Comparison of ENCODE assay signal across 8 cellular contexts in the genomic region with DNA sequence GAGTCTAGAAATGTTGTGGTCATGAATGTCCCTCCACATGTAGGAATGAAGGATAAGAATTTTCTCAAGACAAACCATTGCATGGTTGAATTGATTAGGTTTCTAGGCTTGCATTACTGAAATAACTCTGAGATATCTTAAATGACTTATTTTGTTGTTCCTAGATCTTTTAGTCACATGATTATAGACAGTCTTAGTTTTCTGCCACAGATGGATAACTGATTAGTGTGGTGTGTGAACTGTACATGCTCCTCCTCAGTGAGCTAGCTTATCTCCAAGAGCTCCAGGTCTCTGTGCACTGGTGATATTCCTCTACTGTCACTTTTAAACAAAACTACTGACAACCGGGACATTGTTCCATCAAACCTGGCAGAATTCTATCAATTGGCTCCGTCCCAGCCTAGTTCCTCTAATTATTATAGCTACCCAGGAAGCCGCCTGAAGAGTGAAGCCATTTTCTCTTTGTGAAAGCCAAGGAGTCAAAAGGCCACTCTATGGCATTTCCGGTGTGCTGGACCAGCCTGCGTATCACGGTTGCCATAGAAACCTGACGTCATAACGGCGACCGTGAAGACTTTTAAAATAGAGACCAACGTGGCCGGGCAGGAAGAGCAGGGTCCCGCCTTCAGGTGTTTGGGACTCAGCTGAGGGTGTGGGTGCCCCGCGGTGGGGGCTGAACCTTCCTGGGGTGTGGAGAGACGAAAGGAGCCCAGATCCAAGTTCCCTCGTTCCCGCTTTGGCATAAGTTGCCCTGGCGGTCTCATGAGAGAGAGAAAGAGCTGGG. TPM values are rescaled to one million over a fixed set of nuclear protein-coding genes. Genes with fewer than 3 reads are reported as not detected.
DNase-seq lines count a peak whose midpoint lies in the region; ATAC-seq and TF ChIP-seq lines count a peak whose summit lies in the region.

No MANE protein-coding gene starts in this region.

- H3K9me3 ChIP-seq in AG04450 (ENCODE audit: control insufficient read depth, insufficient read depth, low read length) (no peaks in the 10 kb centered on the region), fibroblast of lung (ENCODE audit: control insufficient read depth, insufficient read depth, low read depth, low read length) (no peaks in the 10 kb centered on the region), subcutaneous abdominal adipose tissue (ENCODE audit: control insufficient read depth in 5 of 5, low read length in 5 of 5) (no peaks in the 10 kb centered on the region)
- no peaks in the 10 kb centered on the region for H3K9me3 ChIP-seq in naive thymus-derived CD4-positive, alpha-beta T cell (ENCODE audit: control insufficient read depth in 2 of 3, low read length in 3 of 3)

- peaks cover 3% of the 10 kb centered on the region for H3K4me1 ChIP-seq in fibroblast of lung (ENCODE audit: control insufficient read depth, extremely low read depth, insufficient read depth, low read length)
- H3K4me1 ChIP-seq in naive thymus-derived CD4-positive, alpha-beta T cell (ENCODE audit: control insufficient read depth in 2 of 2, insufficient read depth in 2 of 2, low read length in 2 of 2), result no peaks in the 10 kb centered on the region
- peaks cover 0 to 10% (median 0%) of the 10 kb centered on the region in 5 donors for H3K4me1 ChIP-seq in subcutaneous abdominal adipose tissue (ENCODE audit: control insufficient read depth in 5 of 5, insufficient read depth in 5 of 5, low read length in 5 of 5)

- H3K27me3 Mint-ChIP-seq in activated CD8-positive, alpha-beta memory T cell treated with anti-CD3 and anti-CD28 coated beads, Interleukin-2, amount 10 ng/mL, durations not matched to agents 7 days and 5 days, result no peaks in the 10 kb centered on the region
- peaks cover 0 to 7% (median 0%) of the 10 kb centered on the region in 5 donors for H3K27me3 Mint-ChIP-seq in naive thymus-derived CD4-positive, alpha-beta T cell

- ATAC-seq in GM18867 (IDR thresholded peaks at IDR 0.05; ENCODE audit: unreplicated experiment), result peak; percentile 98
- peak; percentile 98 for ATAC-seq in HG03039 (IDR thresholded peaks at IDR 0.05; ENCODE audit: unreplicated experiment)
- ATAC-seq in activated CD8-positive, alpha-beta memory T cell treated with anti-CD3 and anti-CD28 coated beads, Interleukin-2, amount 10 ng/mL, durations not matched to agents 7 days and 5 days, result peak; percentile 80
- peak; percentile 60 for ATAC-seq in naive thymus-derived CD4-positive, alpha-beta T cell

- H3K4me3 Mint-ChIP-seq in activated CD8-positive, alpha-beta memory T cell treated with anti-CD3 and anti-CD28 coated beads, Interleukin-2, amount 10 ng/mL, durations not matched to agents 7 days and 5 days, result peak overlapping the region; percentile 76
- peak overlapping the region; percentile 62 to 83 (median 74) for H3K4me3 Mint-ChIP-seq in naive thymus-derived CD4-positive, alpha-beta T cell

- peak overlapping the region; percentile 82 for H3K4me2 ChIP-seq in fibroblast of lung (ENCODE audit: extremely low read depth, insufficient read depth, low read length)

- H3K9ac ChIP-seq in fibroblast of lung (ENCODE audit: insufficient read depth, low read length) (peak overlapping the region; percentile 62), subcutaneous abdominal adipose tissue (ENCODE audit: low read length in 5 of 5) (peak overlapping the region in 3 of 5 donors; percentile 13 to 60 (median 39))

- peak overlapping the region; percentile 66 for H3K27ac Mint-ChIP-seq in activated CD8-positive, alpha-beta memory T cell treated with anti-CD3 and anti-CD28 coated beads, Interleukin-2, amount 10 ng/mL, durations not matched to agents 7 days and 5 days
- peak overlapping the region in 6 of 9 donors; percentile 25 to 82 (median 48) for H3K27ac Mint-ChIP-seq in naive thymus-derived CD4-positive, alpha-beta T cell

- H3K4me1 Mint-ChIP-seq in activated CD8-positive, alpha-beta memory T cell treated with anti-CD3 and anti-CD28 coated beads, Interleukin-2, amount 10 ng/mL, durations not matched to agents 7 days and 5 days, result peaks cover 5% of the 10 kb centered on the region
- peaks cover 0 to 19% (median 5%) of the 10 kb centered on the region in 7 donors for H3K4me1 Mint-ChIP-seq in naive thymus-derived CD4-positive, alpha-beta T cell

- H3K36me3 ChIP-seq in fibroblast of lung (ENCODE audit: control insufficient read depth, insufficient read depth, low read length) (no peaks in the 10 kb centered on the region), subcutaneous abdominal adipose tissue (ENCODE audit: control insufficient read depth in 5 of 5, insufficient read depth in 5 of 5, low read length in 5 of 5) (no peaks in the 10 kb centered on the region)
- H3K36me3 ChIP-seq in naive thymus-derived CD4-positive, alpha-beta T cell (ENCODE audit: control insufficient read depth in 2 of 3, insufficient read depth in 3 of 3, low read length in 3 of 3), result no peaks in the 10 kb centered on the region

- CTCF ChIA-PET in AG04450 (lab: Charles Lee), result interaction anchor here (0.6 kb wide), 1 partner anchor 49 kb away, joined by 4 read pairs; no protein-coding TSS in a partner anchor
- CTCF ChIA-PET in activated CD8-positive, alpha-beta memory T cell treated with anti-CD3 and anti-CD28 coated beads, Interleukin-2, amount 10 ng/mL, durations not matched to agents 7 days and 5 days (lab: Charles Lee), result interaction anchor here (0.6 kb wide), 1 partner anchor 36 kb away, joined by 3 read pairs; no protein-coding TSS in a partner anchor
- CTCF ChIA-PET in naive thymus-derived CD4-positive, alpha-beta T cell (lab: Charles Lee), result no interaction called here

- H3K27ac ChIP-seq in AG04450 (ENCODE audit: low read depth, low read length) (peak overlapping the region; percentile 73), fibroblast of lung (ENCODE audit: insufficient read depth, low read length) (peak overlapping the region; percentile 94), subcutaneous abdominal adipose tissue (ENCODE audit: low read depth, low read length) (no peak overlapping the region)
- H3K27ac ChIP-seq in naive thymus-derived CD4-positive, alpha-beta T cell (ENCODE audit: low read depth, low read length), result no peak overlapping the region

- POLR2A ChIA-PET in AG04450 (lab: Yijun Ruan, JAX), result interaction anchor here (0.6 to 1.5 kb wide), 4 partner anchors 24 to 48 kb away, joined by 3 to 5 read pairs (median 4); a partner anchor contains a TSS
- POLR2A ChIA-PET in naive thymus-derived CD4-positive, alpha-beta T cell (lab: Charles Lee), result interaction anchor here (1.6 kb wide), 1 partner anchor 55 kb away, joined by 4 read pairs; no protein-coding TSS in a partner anchor

- H3K36me3 Mint-ChIP-seq in activated CD8-positive, alpha-beta memory T cell treated with anti-CD3 and anti-CD28 coated beads, Interleukin-2, amount 10 ng/mL, durations not matched to agents 7 days and 5 days, result no peaks in the 10 kb centered on the region
- no peaks in the 10 kb centered on the region for H3K36me3 Mint-ChIP-seq in naive thymus-derived CD4-positive, alpha-beta T cell

- H2AFZ ChIP-seq in fibroblast of lung (ENCODE audit: low read length), result no peak overlapping the region

- no peaks in the 10 kb centered on the region for H3K79me2 ChIP-seq in fibroblast of lung (ENCODE audit: control insufficient read depth, insufficient read depth, low read length)

- H4K20me1 ChIP-seq in fibroblast of lung (ENCODE audit: control insufficient read depth, extremely low read depth, insufficient read depth, low read length), result no peaks in the 10 kb centered on the region

- TF ChIP-seq CTCF in AG04450 (IDR thresholded peaks at IDR 0.05; ENCODE audit: low read depth, low read length) (no peak), fibroblast of lung (conservative IDR thresholded peaks at IDR 0.05 in 1 of 2, IDR thresholded peaks at IDR 0.05 in 1 of 2; ENCODE audit: low read depth in 1 of 2, low read length in 2 of 2) (no peak)

- no peaks in the 10 kb centered on the region for H3K9me3 Mint-ChIP-seq in activated CD8-positive, alpha-beta memory T cell treated with anti-CD3 and anti-CD28 coated beads, Interleukin-2, amount 10 ng/mL, durations not matched to agents 7 days and 5 days (ENCODE audit: low read depth)
- no peaks in the 10 kb centered on the region for H3K9me3 Mint-ChIP-seq in naive thymus-derived CD4-positive, alpha-beta T cell

- intact Hi-C loops in naive thymus-derived CD4-positive, alpha-beta T cell (cut with micrococcal nuclease), result loop anchor here (2.0 to 5.0 kb wide), 2 partner anchors 58 to 60 kb away; no protein-coding TSS in a partner anchor

- peak; percentile 79 for DNase-seq in AG04450 (ENCODE audit: low read depth, low spot score)
- peak; percentile 32 for DNase-seq in NCI-H2196 treated with DMSO at 0.1 percent for 48 hours (lab: John Stamatoyannopoulos, UW; ENCODE audit: unreplicated experiment)
- DNase-seq in activated CD8-positive, alpha-beta memory T cell treated with anti-CD3 and anti-CD28 coated beads, Interleukin-2, amount 10 ng/mL, durations not matched to agents 7 days and 5 days, result peak; percentile 81
- peak; percentile 88 to 91 for DNase-seq in fibroblast of lung (ENCODE audit: low read depth in 2 of 2)
- DNase-seq in naive thymus-derived CD4-positive, alpha-beta T cell, result peak in 7 of 9 donors; percentile 0 to 27 (median 10)

- H3K27me3 ChIP-seq in AG04450 (ENCODE audit: control insufficient read depth, insufficient read depth, low read length) (no peaks in the 10 kb centered on the region), fibroblast of lung (ENCODE audit: control insufficient read depth, insufficient read depth, low read length) (no peaks in the 10 kb centered on the region), subcutaneous abdominal adipose tissue (ENCODE audit: control insufficient read depth in 5 of 5, insufficient read depth in 4 of 5, low read length in 5 of 5) (peaks cover 0 to 18% (median 6%) of the 10 kb centered on the region in 5 donors)
- H3K27me3 ChIP-seq in naive thymus-derived CD4-positive, alpha-beta T cell (ENCODE audit: control insufficient read depth in 2 of 2, insufficient read depth in 2 of 2, low read length in 2 of 2), result no peaks in the 10 kb centered on the region

- peak overlapping the region; percentile 71 for H3K4me3 ChIP-seq in AG04450 (ENCODE audit: low read depth, low read length)
- H3K4me3 ChIP-seq in fibroblast of lung (replicated peaks in 1 of 4; ENCODE audit: control extremely low read depth in 1 of 4, insufficient read depth in 1 of 4, low read depth in 3 of 4, low read length in 4 of 4), result peak overlapping the region; percentile 55 to 83 (median 75)
- H3K4me3 ChIP-seq in naive thymus-derived CD4-positive, alpha-beta T cell (ENCODE audit: low read length), result peak overlapping the region; percentile 35
- peak overlapping the region; percentile 61 to 74 (median 65) for H3K4me3 ChIP-seq in subcutaneous abdominal adipose tissue (ENCODE audit: low read depth in 1 of 5, low read length in 5 of 5)

RNA-seq across cellular contexts. Expression of a gene that starts 28.1 kb away (rescaled TPM):
- polyA plus RNA-seq in AG04450 (2011; rRNA removed) (644 and 772 TPM in 2 replicates), fibroblast of lung (433 and 460 TPM in 2 replicates)
- polyA minus RNA-seq in AG04450 (2011; rRNA and poly(A)+ RNA removed), result 96.3 and 147 TPM in 2 replicates
- total RNA-seq in activated CD8-positive, alpha-beta memory T cell treated with anti-CD3 and anti-CD28 coated beads, Interleukin-2, amount 10 ng/mL, durations not matched to agents 7 days and 5 days, result 1 to 10 TPM; 9.2 to 9.9 TPM
- 300 and 416 TPM in 2 replicates for total RNA-seq in fibroblast of lung
- 514 and 540 TPM in 2 replicates for polyA plus RNA-seq in fibroblast of lung (2012)
- polyA minus RNA-seq in fibroblast of lung (ENCODE audit: low replicate concordance), result 55.8 and 61.9 TPM in 2 replicates
- total RNA-seq in naive thymus-derived CD4-positive, alpha-beta T cell, result 10 to 100 TPM in 3 of 5 experiments, 1 to 10 TPM in 2; 5.9 to 75.5 (median 28.0) TPM
- polyA plus RNA-seq in naive thymus-derived CD4-positive, alpha-beta T cell, result 100 to 1,000 TPM; 157 to 192 TPM

RNA-seq across cellular contexts. Expression of a gene that starts 48.1 kb away (rescaled TPM):
- polyA plus RNA-seq in AG04450 (2011; rRNA removed), result 141 and 234 TPM in 2 replicates
- polyA minus RNA-seq in AG04450 (2011; rRNA and poly(A)+ RNA removed), result 14.8 and 24.6 TPM in 2 replicates
- total RNA-seq in activated CD8-positive, alpha-beta memory T cell treated with anti-CD3 and anti-CD28 coated beads, Interleukin-2, amount 10 ng/mL, durations not matched to agents 7 days and 5 days, result 1 to 10 TPM; 1.5 to 2.4 TPM
- total RNA-seq in fibroblast of lung, result 89.5 and 107 TPM in 2 replicates
- polyA plus RNA-seq in fibroblast of lung, result 198 and 286 TPM in 2 replicates
- polyA plus RNA-seq in fibroblast of lung (2012), result 202 and 274 TPM in 2 replicates
- 0.31 and 0.78 TPM in 2 replicates for polyA minus RNA-seq in fibroblast of lung (ENCODE audit: low replicate concordance)
- 1 to 10 TPM in 4 of 5 experiments, under 1 TPM in 1; 0.51 to 4.2 (median 1.1) TPM for total RNA-seq in naive thymus-derived CD4-positive, alpha-beta T cell
- 1 to 10 TPM in 1 of 2 donors, under 1 TPM in 1; 0.53 to 5.8 TPM for polyA plus RNA-seq in naive thymus-derived CD4-positive, alpha-beta T cell

Comparison
In these comparisons a context has a peak if more than half of its experiments do, and no peak if none do; other contexts are left out.
1. DNase-seq: peak in every context shown above with its lines; median percentile 90 in fibroblast of lung; 81 in activated CD8-positive, alpha-beta memory T cell treated with anti-CD3 and anti-CD28 coated beads, Interleukin-2, amount 10 ng/mL, durations not matched to agents 7 days and 5 days; 79 in AG04450; 32 in NCI-H2196 treated with DMSO at 0.1 percent for 48 hours; 10 in naive thymus-derived CD4-positive, alpha-beta T cell.
2. H3K27ac ChIP-seq: peak in AG04450 (single experiment) and fibroblast of lung (single experiment); none in naive thymus-derived CD4-positive, alpha-beta T cell (single experiment) and subcutaneous abdominal adipose tissue (single experiment).
3. RNA of a gene that starts 48.1 kb away (total RNA-seq): 89.5 to 107 TPM in fibroblast of lung; 1.5 to 2.4 TPM in activated CD8-positive, alpha-beta memory T cell treated with anti-CD3 and anti-CD28 coated beads, Interleukin-2, amount 10 ng/mL, durations not matched to agents 7 days and 5 days and 0.51 to 4.2 TPM in naive thymus-derived CD4-positive, alpha-beta T cell; every median in the first group is over 10 times any median in the second.
4. Peak in every context shown above with its lines, with median percentiles within 50 percentile points of each other: H3K4me3 ChIP-seq and ATAC-seq.